In genomic region chr2:241509408-241509784, GRCh38 we compare ENCODE assay signal across 8 cellular contexts. TPM values are rescaled to one million over a fixed set of nuclear protein-coding genes. Genes with fewer than 3 reads are reported as not detected.
A peak's percentile ranks its signal among the peaks of the same experiment; 100 is the strongest.
DNase-seq lines count a peak whose midpoint lies in the region; ATAC-seq, FAIRE-seq and TF ChIP-seq lines count a peak whose summit lies in the region.

No MANE protein-coding gene starts in this region.

- peak overlapping the region; percentile 99 for H3K18ac ChIP-seq in neuronal stem cell (ENCODE audit: low read length)

- H3K27ac ChIP-seq in BLaER1 (peak overlapping the region; percentile 88; the same call in 1 of the 2 replicates), OCI-LY7 (ENCODE audit: low read depth, low read length, poor library complexity, severe bottlenecking) (no peak overlapping the region), endothelial cell of umbilical vein (ENCODE audit: insufficient read depth, low read depth, low read length) (no peak overlapping the region), neuronal stem cell (replicated peaks; ENCODE audit: low read length) (no peak overlapping the region)

- H2AFZ ChIP-seq in OCI-LY7 (ENCODE audit: low read length) (peak overlapping the region; percentile 83; the same call in 1 of the 2 replicates), endothelial cell of umbilical vein (ENCODE audit: low read depth, low read length) (peak overlapping the region; percentile 51), neuronal stem cell (ENCODE audit: low read length) (peak overlapping the region; percentile 95)

- TF ChIP-seq POLR2A in endothelial cell of umbilical vein (IDR thresholded peaks at IDR 0.05; ENCODE audit: low read depth, low read length) (no peak), GM12891 (IDR thresholded peaks at IDR 0.05; ENCODE audit: low read depth, low read length) (no peak)

- FAIRE-seq in endothelial cell of umbilical vein (lab: Jason Lieb, UNC) (no peak), GM12891 (lab: Jason Lieb, UNC) (no peak)

- H3K9ac ChIP-seq in BLaER1 (peak overlapping the region; percentile 80), endothelial cell of umbilical vein (replicated peaks; ENCODE audit: extremely low read depth, insufficient read depth, low read length) (no peak overlapping the region), neuronal stem cell (ENCODE audit: low read depth, low read length, poor library complexity) (peak overlapping the region; percentile 94)

- POLR2A ChIA-PET in OCI-LY7 (lab: Charles Lee) (no interaction called here), endothelial cell of umbilical vein (lab: Charles Lee) (no interaction called here)

- intact Hi-C loops in OCI-LY7 (cut with micrococcal nuclease; ENCODE audit: unreplicated experiment): loop anchor here (2.0 kb wide), 1 partner anchor 153 kb away; the partner anchor contains the start of gene FARP2
- intact Hi-C loops in endothelial cell of umbilical vein (cut with micrococcal nuclease): loop anchor here (2.0 to 10.0 kb wide), 4 partner anchors 149 to 365 kb away; partner anchors contain the start of genes D2HGDH and FARP2

- no peaks in the 10 kb centered on the region for H3K9me1 ChIP-seq in endothelial cell of umbilical vein (replicated peaks; ENCODE audit: control insufficient read depth, extremely low read depth, insufficient read depth, low read length)

- H3K4me1 ChIP-seq in BLaER1 (peaks cover 34% of the 10 kb centered on the region), OCI-LY7 (ENCODE audit: insufficient read depth, low read length, poor library complexity, severe bottlenecking) (peaks cover 18% of the 10 kb centered on the region), endothelial cell of umbilical vein (ENCODE audit: control insufficient read depth, extremely low read depth, insufficient read depth, low read length) (peaks cover 16% of the 10 kb centered on the region), neuronal stem cell (ENCODE audit: control insufficient read depth in 2 of 2, insufficient read depth in 1 of 2, low read depth in 1 of 2, low read length in 2 of 2) (peaks cover 8 to 16% of the 10 kb centered on the region in 2 donors)

- H2BK5ac ChIP-seq in neuronal stem cell (ENCODE audit: low read length): peak overlapping the region; percentile 59

- H2BK120ac ChIP-seq in neuronal stem cell (ENCODE audit: low read depth, low read length): no peak overlapping the region

- no peaks in the 10 kb centered on the region for H3K9me3 ChIP-seq in BLaER1
- H3K9me3 ChIP-seq in OCI-LY7 (ENCODE audit: low read length): no peaks in the 10 kb centered on the region
- no peaks in the 10 kb centered on the region for H3K9me3 ChIP-seq in endothelial cell of umbilical vein (replicated peaks; ENCODE audit: control insufficient read depth, insufficient read depth, low read length)
- peaks cover 0 to 1% of the 10 kb centered on the region in 2 donors for H3K9me3 ChIP-seq in neuronal stem cell (replicated peaks in 1 of 2; ENCODE audit: control insufficient read depth in 2 of 2, insufficient read depth in 1 of 2, low read depth in 1 of 2, low read length in 2 of 2)

- peaks cover 15% of the 10 kb centered on the region for H3K79me1 ChIP-seq in neuronal stem cell (ENCODE audit: low read depth, low read length)

- ATAC-seq in GM18867 (IDR thresholded peaks at IDR 0.05; ENCODE audit: unreplicated experiment): no peak

- DNase-seq in OCI-LY7 (ENCODE audit: low spot score) (no peak), endothelial cell of umbilical vein (ENCODE audit: low read depth, low spot score) (no peak), neuronal stem cell (ENCODE audit: low spot score) (no peak), NOMO-1 (lab: John Stamatoyannopoulos, UW; ENCODE audit: unreplicated experiment in 2 of 2) (no peak), NK-92 (lab: John Stamatoyannopoulos, UW; ENCODE audit: unreplicated experiment) (no peak), GM12891 (ENCODE audit: insufficient read length, low spot score) (no peak)

- peak overlapping the region; percentile 94 for H3K4me2 ChIP-seq in BLaER1
- H3K4me2 ChIP-seq in OCI-LY7 (ENCODE audit: low read length): peak overlapping the region; percentile 46; the same call in 1 of the 2 replicates
- peak overlapping the region; percentile 18 for H3K4me2 ChIP-seq in endothelial cell of umbilical vein (ENCODE audit: insufficient read depth, low read length)
- H3K4me2 ChIP-seq in neuronal stem cell (ENCODE audit: insufficient read depth, low read length, poor library complexity, severe bottlenecking): no peak overlapping the region

- H4K20me1 ChIP-seq in BLaER1: peaks cover 36% of the 10 kb centered on the region
- H4K20me1 ChIP-seq in OCI-LY7 (ENCODE audit: insufficient read depth, low read length): no peaks in the 10 kb centered on the region
- no peaks in the 10 kb centered on the region for H4K20me1 ChIP-seq in endothelial cell of umbilical vein (replicated peaks; ENCODE audit: control insufficient read depth, extremely low read depth, insufficient read depth, low read length)

- no peak overlapping the region for H2BK12ac ChIP-seq in neuronal stem cell (ENCODE audit: low read length)

- H3K4me3 ChIP-seq in BLaER1 (peak overlapping the region; percentile 92), OCI-LY7 (ENCODE audit: low read depth, low read length, poor library complexity, severe bottlenecking) (no peak overlapping the region), endothelial cell of umbilical vein (replicated peaks in 1 of 3; ENCODE audit: insufficient read depth in 1 of 3, low read depth in 1 of 3, low read length in 3 of 3) (peak overlapping the region in 1 of 3 experiments; percentile 40), neuronal stem cell (ENCODE audit: low read length in 2 of 2) (peak overlapping the region; percentile 66 to 81)

- peak overlapping the region; percentile 90 for H3K23ac ChIP-seq in neuronal stem cell (ENCODE audit: low read depth, low read length, poor library complexity)

- BruUV-seq in OCI-LY7 (replicated peaks; lab: Mats Ljungman, UMichigan) (no TSS peak), endothelial cell of umbilical vein (replicated peaks; lab: Mats Ljungman, UMichigan) (no TSS peak)

- peak overlapping the region; percentile 86 for H2AK5ac ChIP-seq in neuronal stem cell (ENCODE audit: low read depth, low read length)

- peak overlapping the region; percentile 99 for H3K14ac ChIP-seq in neuronal stem cell (ENCODE audit: low read length)

- H3K9me2 ChIP-seq in OCI-LY7 (ENCODE audit: insufficient read depth, low read length): no peaks in the 10 kb centered on the region

- H4K8ac ChIP-seq in neuronal stem cell (ENCODE audit: low read depth, low read length): peak overlapping the region; percentile 53

- WGBS in neuronal stem cell (ENCODE audit: extremely low coverage in 2 of 2, insufficient read length in 2 of 2, insufficient replicate concordance in 1 of 2), 2 donors: no CpG with 5 or more reads among the region's 9 CpGs

- CTCF ChIA-PET in OCI-LY7 (lab: Charles Lee; ENCODE audit: unreplicated experiment) (no interaction called here), endothelial cell of umbilical vein (lab: Charles Lee) (no interaction called here)

- peaks cover 12% of the 10 kb centered on the region for H3K79me2 ChIP-seq in OCI-LY7 (ENCODE audit: insufficient read depth, low read depth, low read length)
- peaks cover 35% of the 10 kb centered on the region for H3K79me2 ChIP-seq in endothelial cell of umbilical vein (ENCODE audit: control insufficient read depth, insufficient read depth, low read length)

- dilution Hi-C loops in endothelial cell of umbilical vein (cut with MboI; ENCODE audit: extremely low pct_ligation_motif_present, low sequenced_read_pairs): no loop called here

- no peak overlapping the region for H2BK15ac ChIP-seq in neuronal stem cell (ENCODE audit: low read length)

- H3K27me3 ChIP-seq in BLaER1 (no peaks in the 10 kb centered on the region), endothelial cell of umbilical vein (ENCODE audit: control insufficient read depth in 2 of 2, insufficient read depth in 2 of 2, low read length in 2 of 2) (no peaks in the 10 kb centered on the region), neuronal stem cell (ENCODE audit: control insufficient read depth in 3 of 3, insufficient read depth in 3 of 3, low read depth in 1 of 3, low read length in 3 of 3) (peaks cover 0 to 4% (median 0%) of the 10 kb centered on the region in 3 experiments)

- TF ChIP-seq CTCF in OCI-LY7 (conservative IDR thresholded peaks at IDR 0.05; ENCODE audit: low read length): no peak
- TF ChIP-seq CTCF in endothelial cell of umbilical vein (IDR thresholded peaks at IDR 0.05; ENCODE audit: extremely low read depth in 1 of 2, insufficient read depth in 1 of 2, low read depth in 1 of 2, low read length in 2 of 2): no peak

- H3K36me3 ChIP-seq in BLaER1 (peaks cover 21% of the 10 kb centered on the region), OCI-LY7 (ENCODE audit: insufficient read depth, low read length) (peaks cover 8% of the 10 kb centered on the region; the same call in 1 of the 2 replicates), endothelial cell of umbilical vein (ENCODE audit: control insufficient read depth in 2 of 2, extremely low read depth in 1 of 2, insufficient read depth in 2 of 2, low read length in 2 of 2) (no peaks in the 10 kb centered on the region), neuronal stem cell (replicated peaks in 1 of 2; ENCODE audit: control insufficient read depth in 2 of 2, insufficient read depth in 2 of 2, low read length in 2 of 2) (peaks cover 0 to 24% of the 10 kb centered on the region in 2 donors)

- peak overlapping the region; percentile 42 for H3K4ac ChIP-seq in neuronal stem cell (ENCODE audit: low read length)

- H4K91ac ChIP-seq in neuronal stem cell (ENCODE audit: low read depth, low read length, poor library complexity): no peak overlapping the region

RNA-seq across cellular contexts. Expression of gene STK25, which starts 1.0 kb away (rescaled TPM):
- 167 and 201 TPM in 2 replicates for total RNA-seq in OCI-LY7 (2014; rRNA removed; shearing (Covaris generic))
- total RNA-seq in OCI-LY7 (2022) (120 and 135 TPM in 2 replicates), endothelial cell of umbilical vein (236 and 286 TPM in 2 replicates)
- polyA plus RNA-seq in endothelial cell of umbilical vein: 715 and 879 TPM in 2 replicates
- 471 and 517 TPM in 2 replicates for polyA plus RNA-seq in endothelial cell of umbilical vein (2011; cell fraction: cytosol; rRNA removed)
- polyA plus RNA-seq in endothelial cell of umbilical vein (2011; cell fraction: nucleus; rRNA removed): 987 and 1,149 TPM in 2 replicates
- polyA plus RNA-seq in endothelial cell of umbilical vein (2012): 309 and 348 TPM in 2 replicates
- 491 and 545 TPM in 2 replicates for polyA minus RNA-seq in endothelial cell of umbilical vein
- polyA minus RNA-seq in endothelial cell of umbilical vein (2011; cell fraction: cytosol; rRNA and poly(A)+ RNA removed): 48.3 TPM
- polyA minus RNA-seq in endothelial cell of umbilical vein (2011; cell fraction: nucleus; rRNA and poly(A)+ RNA removed): 226 and 241 TPM in 2 replicates
- polyA plus RNA-seq in neuronal stem cell (2013, experiment 1 of 2): 129 TPM
- 118 TPM for polyA plus RNA-seq in neuronal stem cell (2013, experiment 2 of 2)
- polyA plus RNA-seq in GM12891 (2012; ENCODE audit: low read depth, missing spikeins): 57.0 TPM

RNA-seq across cellular contexts. Expression of gene BOK, which starts 49.1 kb away (rescaled TPM):
- total RNA-seq in OCI-LY7 (2014; rRNA removed; shearing (Covaris generic)): not detected in 2 replicates
- total RNA-seq in OCI-LY7 (2022) (not detected in 2 replicates), endothelial cell of umbilical vein (52.4 and 76.0 TPM in 2 replicates)
- polyA plus RNA-seq in endothelial cell of umbilical vein: 95.5 and 132 TPM in 2 replicates
- 53.7 and 82.1 TPM in 2 replicates for polyA plus RNA-seq in endothelial cell of umbilical vein (2011; cell fraction: cytosol; rRNA removed)
- polyA plus RNA-seq in endothelial cell of umbilical vein (2011; cell fraction: nucleus; rRNA removed): 43.5 and 57.1 TPM in 2 replicates
- polyA plus RNA-seq in endothelial cell of umbilical vein (2012): 42.0 and 58.4 TPM in 2 replicates
- polyA minus RNA-seq in endothelial cell of umbilical vein: 43.6 and 49.1 TPM in 2 replicates
- polyA minus RNA-seq in endothelial cell of umbilical vein (2011; cell fraction: cytosol; rRNA and poly(A)+ RNA removed): 11.2 TPM
- 10.4 and 18.2 TPM in 2 replicates for polyA minus RNA-seq in endothelial cell of umbilical vein (2011; cell fraction: nucleus; rRNA and poly(A)+ RNA removed)
- 5.1 TPM for polyA plus RNA-seq in neuronal stem cell (2013, experiment 1 of 2)
- polyA plus RNA-seq in neuronal stem cell (2013, experiment 2 of 2): 4.7 TPM
- 0.04 TPM for polyA plus RNA-seq in GM12891 (2012; ENCODE audit: low read depth, missing spikeins)

Comparison
In these comparisons a context has a peak if more than half of its experiments do, and no peak if none do; other contexts are left out.
1. RNA of gene BOK, which starts 49.1 kb away (total RNA-seq): 52.4 to 76.0 TPM in endothelial cell of umbilical vein; not detected in OCI-LY7; every median in the first group is over 10 times any median in the second.
2. Peak in every context shown above with its lines, with median percentiles within 50 percentile points of each other: H2AFZ ChIP-seq.